In the genomic region with DNA sequence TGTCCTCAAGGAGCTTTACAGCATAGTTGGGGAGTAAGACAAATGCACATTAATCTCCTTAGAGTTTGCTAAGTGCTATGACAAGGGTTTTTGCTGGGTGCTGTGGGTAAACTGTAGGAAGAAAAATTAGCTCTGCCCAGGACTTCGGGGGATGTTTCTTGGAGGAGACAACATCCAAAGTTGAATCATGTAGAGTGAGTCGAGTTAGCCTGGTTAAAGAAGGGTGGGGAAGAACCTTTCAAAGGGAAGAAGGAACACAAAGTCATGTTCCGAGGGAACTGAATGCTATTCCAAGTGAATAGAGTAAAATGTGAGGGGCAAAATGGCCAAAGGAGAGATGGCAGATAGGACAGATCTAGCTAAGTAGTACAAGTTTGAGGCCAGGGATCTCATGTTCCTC, we compare ENCODE assay signal across 13 cellular contexts.
"Had no signal": no experiment of that assay in that cellular context is flagged by ENCODE, and none has a peak within 500 bp of the region (broad histone marks: within the 10 kb centered on the region; RNA-seq: fewer than 3 reads in every experiment).

No MANE protein-coding gene starts in this region.

- H3K36me3 ChIP-seq: uterus had no signal

- ATAC-seq: foreskin keratinocyte, left lobe of liver, mucosa of descending colon, natural killer cell had no signal

- H3K4me1 ChIP-seq: foreskin keratinocyte had no signal

- H3K27ac ChIP-seq: foreskin keratinocyte, skin epidermis, thyroid gland, uterus had no signal

- DNase-seq: activated CD4-positive, alpha-beta memory T cell treated with anti-CD3 and anti-CD28 coated beads for 36 hours; activated CD4-positive, CD25-positive, alpha-beta regulatory T cell treated with anti-CD3 and anti-CD28 coated beads, Interleukin-2, amount 50 U/mL, for 72 hours; anterior cingulate cortex; foreskin keratinocyte; head of caudate nucleus; mammary epithelial cell; mucosa of descending colon; natural killer cell; SW 1271; thyroid gland; uterus had no signal

- H3K4me3 ChIP-seq: mucosa of descending colon, skin epidermis, thyroid gland, uterus had no signal

- H3K9me3 ChIP-seq: mucosa of descending colon, thyroid gland, uterus had no signal

- H3K27me3 ChIP-seq: foreskin keratinocyte, thyroid gland, uterus had no signal
